Comparison of ENCODE assay signal across 9 cellular contexts in the genomic region with DNA sequence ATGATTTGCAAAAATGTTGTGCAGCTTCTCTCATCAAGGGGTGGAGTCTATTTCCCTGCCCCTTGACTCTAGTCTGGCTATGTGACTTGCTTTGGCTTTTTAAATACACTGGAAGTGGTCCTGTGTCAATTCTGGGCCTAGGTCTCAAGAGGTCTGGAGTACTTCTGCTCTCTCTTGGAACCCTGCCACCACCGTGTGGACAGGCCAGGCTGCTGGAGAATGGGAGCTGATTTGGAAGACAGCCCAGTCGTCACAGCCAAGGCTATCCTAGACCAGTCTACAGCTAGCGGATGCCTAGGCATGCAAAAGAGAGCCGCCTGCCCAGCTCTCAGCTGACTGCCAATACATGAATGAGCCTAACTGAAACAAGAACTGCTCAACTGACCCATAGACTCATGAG. TPM values are rescaled to one million over a fixed set of nuclear protein-coding genes. Genes with fewer than 3 reads are reported as not detected.
DNase-seq lines count a peak whose midpoint lies in the region; ATAC-seq and TF ChIP-seq lines count a peak whose summit lies in the region.
"Had no signal": no experiment of that assay in that cellular context is flagged by ENCODE, and none has a peak within 500 bp of the region (broad histone marks: within the 10 kb centered on the region; RNA-seq: fewer than 3 reads in every experiment).

No MANE protein-coding gene starts in this region.

- no peaks in the 10 kb centered on the region for H3F3A ChIP-seq in SK-N-SH (replicated peaks; ENCODE audit: insufficient read depth)

- POLR2A ChIA-PET in SK-N-SH (lab: Yijun Ruan, JAX) = interaction anchor here (0.6 kb wide), 1 partner anchor 21 kb away, joined by 3 read pairs; no protein-coding TSS in a partner anchor
- POLR2A ChIA-PET in naive thymus-derived CD8-positive, alpha-beta T cell (lab: Charles Lee) = no interaction called here
- POLR2A ChIA-PET in activated CD4-positive, alpha-beta memory T cell treated with anti-CD3 and anti-CD28 coated beads for 36 hours (lab: Charles Lee) = no interaction called here

- H3K4me2 ChIP-seq in SK-N-SH = no peak overlapping the region

- in situ Hi-C loops in G401 (cut with HindIII; ENCODE audit: low sequenced_read_pairs) = loop anchor here (25.0 kb wide), 1 partner anchor 103 kb away; no protein-coding TSS in a partner anchor

- no peak overlapping the region for H3K9ac ChIP-seq in SK-N-SH

- H3K27me3 Mint-ChIP-seq in naive thymus-derived CD8-positive, alpha-beta T cell = no peaks in the 10 kb centered on the region
- no peaks in the 10 kb centered on the region for H3K27me3 Mint-ChIP-seq in activated CD4-positive, alpha-beta memory T cell treated with anti-CD3 and anti-CD28 coated beads for 36 hours
- H3K27me3 Mint-ChIP-seq: stimulated activated naive CD8-positive, alpha-beta T cell treated with anti-CD3 and anti-CD28 coated beads, Interleukin-15, Interleukin-2, amounts not matched to agents 100 ng/mL and 50 ng/mL, for 24 hours had no signal

- peak overlapping the region in 1 of 10 donors; percentile 41 for H3K27ac Mint-ChIP-seq in naive thymus-derived CD8-positive, alpha-beta T cell
- H3K27ac Mint-ChIP-seq in activated CD4-positive, alpha-beta memory T cell treated with anti-CD3 and anti-CD28 coated beads for 36 hours = no peak overlapping the region
- H3K27ac Mint-ChIP-seq: stimulated activated naive CD8-positive, alpha-beta T cell treated with anti-CD3 and anti-CD28 coated beads, Interleukin-15, Interleukin-2, amounts not matched to agents 100 ng/mL and 50 ng/mL, for 24 hours had no signal

- H3K4me3 Mint-ChIP-seq in naive thymus-derived CD8-positive, alpha-beta T cell = no peak overlapping the region
- H3K4me3 Mint-ChIP-seq in activated CD4-positive, alpha-beta memory T cell treated with anti-CD3 and anti-CD28 coated beads for 36 hours = no peak overlapping the region
- H3K4me3 Mint-ChIP-seq: stimulated activated naive CD8-positive, alpha-beta T cell treated with anti-CD3 and anti-CD28 coated beads, Interleukin-15, Interleukin-2, amounts not matched to agents 100 ng/mL and 50 ng/mL, for 24 hours had no signal

- peak in 1 of 2 experiments; percentile 62; a peak in 2 of 4 replicates for TF ChIP-seq EP300 in SK-N-SH (IDR thresholded peaks at IDR 0.05; ENCODE audit: borderline replicate concordance in 1 of 2, low read depth in 1 of 2, low read length in 1 of 2)

- ATAC-seq in naive thymus-derived CD8-positive, alpha-beta T cell = no peak
- no peak for ATAC-seq in GM19397 (IDR thresholded peaks at IDR 0.05; ENCODE audit: unreplicated experiment)

- H3K36me3 Mint-ChIP-seq in naive thymus-derived CD8-positive, alpha-beta T cell = no peaks in the 10 kb centered on the region
- H3K36me3 Mint-ChIP-seq in activated CD4-positive, alpha-beta memory T cell treated with anti-CD3 and anti-CD28 coated beads for 36 hours = no peaks in the 10 kb centered on the region

- H3K36me3 ChIP-seq in SK-N-SH (replicated peaks in 1 of 2; ENCODE audit: control insufficient read depth in 1 of 2, insufficient read depth in 2 of 2, low read length in 1 of 2) = no peaks in the 10 kb centered on the region

- no peaks in the 10 kb centered on the region for H3K9me2 ChIP-seq in SK-N-SH

- no peaks in the 10 kb centered on the region for H3K79me2 ChIP-seq in SK-N-SH (ENCODE audit: insufficient read depth)

- intact Hi-C loops in posterior vena cava (cut with DNase I) = no loop called here
- intact Hi-C loops in activated CD4-positive, alpha-beta memory T cell treated with anti-CD3 and anti-CD28 coated beads for 36 hours (cut with micrococcal nuclease) = loop anchor here (10.0 kb wide), 1 partner anchor 151 kb away; no protein-coding TSS in a partner anchor

- peaks cover 12 to 36% (median 24%) of the 10 kb centered on the region in 4 donors for H3K4me1 Mint-ChIP-seq in naive thymus-derived CD8-positive, alpha-beta T cell
- peaks cover 22% of the 10 kb centered on the region for H3K4me1 Mint-ChIP-seq in activated CD4-positive, alpha-beta memory T cell treated with anti-CD3 and anti-CD28 coated beads for 36 hours (ENCODE audit: low read depth)

- no peaks in the 10 kb centered on the region for H3K27me3 ChIP-seq in SK-N-SH (ENCODE audit: insufficient read depth)

- H4K20me1 ChIP-seq in SK-N-SH (ENCODE audit: insufficient read depth) = no peaks in the 10 kb centered on the region

- peak; percentile 63 for TF ChIP-seq RAD21 in SK-N-SH (IDR thresholded peaks at IDR 0.05; ENCODE audit: low read length)

- 40% methylated on average over 4 of the region's 4 CpGs for WGBS in SK-N-SH (ENCODE audit: low lambda C conversion rate)

- no peaks in the 10 kb centered on the region for H3K9me3 ChIP-seq in SK-N-SH

- H3K27ac ChIP-seq in SK-N-SH (ENCODE audit: low read depth in 2 of 2, low read length in 1 of 2) = peak overlapping the region in 1 of 2 experiments; percentile 7; a peak in 1 of 4 replicates

- no peak overlapping the region for H3K4me3 ChIP-seq in SK-N-SH (ENCODE audit: low read depth in 2 of 2, low read length in 1 of 2)

- no peaks in the 10 kb centered on the region for H3K9me3 Mint-ChIP-seq in naive thymus-derived CD8-positive, alpha-beta T cell
- no peaks in the 10 kb centered on the region for H3K9me3 Mint-ChIP-seq in activated CD4-positive, alpha-beta memory T cell treated with anti-CD3 and anti-CD28 coated beads for 36 hours
- H3K9me3 Mint-ChIP-seq: stimulated activated naive CD8-positive, alpha-beta T cell treated with anti-CD3 and anti-CD28 coated beads, Interleukin-15, Interleukin-2, amounts not matched to agents 100 ng/mL and 50 ng/mL, for 24 hours had no signal

- H2AFZ ChIP-seq in SK-N-SH (ENCODE audit: low read depth) = no peak overlapping the region

- H3K4me1 ChIP-seq in SK-N-SH (ENCODE audit: control insufficient read depth in 1 of 2, insufficient read depth in 2 of 2, low read depth in 1 of 2, low read length in 1 of 2) = peaks cover 0 to 25% of the 10 kb centered on the region in 2 experiments; a peak in 2 of 4 replicates

- CTCF ChIA-PET in SK-N-SH (lab: Yijun Ruan, JAX) = interaction anchor here (0.7 to 4.0 kb wide), 12 partner anchors 15 to 154 kb away, joined by 3 to 32 read pairs (median 4); no protein-coding TSS in a partner anchor
- CTCF ChIA-PET in activated CD4-positive, alpha-beta memory T cell treated with anti-CD3 and anti-CD28 coated beads for 36 hours (lab: Charles Lee) = interaction anchor here (0.6 to 3.2 kb wide), 4 partner anchors 33 to 1175 kb away, joined by 3 to 14 read pairs (median 5); no protein-coding TSS in a partner anchor

- DNase-seq in G401 (ENCODE audit: low spot score) (peak; percentile 94), SK-N-SH (peak; percentile 72), globus pallidus (ENCODE audit: low spot score) (peak; percentile 85), posterior vena cava (ENCODE audit: low spot score) (peak; percentile 87)
- no peak for DNase-seq in stimulated activated CD4-positive, alpha-beta T cell treated with anti-CD3 and anti-CD28 coated beads, Interleukin-1b, Interleukin-23, amount 100 ng/mL, for 48 hours
- no peak for DNase-seq in naive thymus-derived CD8-positive, alpha-beta T cell
- no peak for DNase-seq in activated CD4-positive, alpha-beta memory T cell treated with anti-CD3 and anti-CD28 coated beads for 36 hours

- TF ChIP-seq CTCF in SK-N-SH (IDR thresholded peaks at IDR 0.05) = no peak

TF ChIP-seq in SK-N-SH, 30 proteins besides CTCF, POLR2A, EP300 and RAD21 (continues in another document):
- TF ChIP-seq FOXJ3 (CRISPR knock-in tag; IDR thresholded peaks at IDR 0.05) (no peak), TCF12 (IDR thresholded peaks at IDR 0.05) (peak; percentile 22; the same call in 1 of the 2 replicates), GATA2 (CRISPR knock-in tag; IDR thresholded peaks at IDR 0.05) (no peak), TAF1 (IDR thresholded peaks at IDR 0.05; ENCODE audit: borderline replicate concordance, low read depth, low read length) (no peak), YY1 (IDR thresholded peaks at IDR 0.05; ENCODE audit: low read depth) (no peak), CHD2 (IDR thresholded peaks at IDR 0.05; ENCODE audit: low read length, partially characterized antibody) (peak; percentile 71), ZBTB33 (IDR thresholded peaks at IDR 0.05; ENCODE audit: borderline replicate concordance, low read depth) (no peak), EZH2phosphoT487 (IDR thresholded peaks at IDR 0.05; ENCODE audit: borderline replicate concordance, low read depth) (no peak), RFX5 (IDR thresholded peaks at IDR 0.05; ENCODE audit: low read length) (no peak), GABPA (IDR thresholded peaks at IDR 0.05; ENCODE audit: low read depth) (no peak), MAX (IDR thresholded peaks at IDR 0.05; ENCODE audit: low read depth) (no peak), NFIC (IDR thresholded peaks at IDR 0.05; ENCODE audit: borderline replicate concordance) (no peak; the same call in 1 of the 2 replicates), MEF2A (IDR thresholded peaks at IDR 0.05; ENCODE audit: borderline replicate concordance, low read depth) (no peak), SMC3 (IDR thresholded peaks at IDR 0.05; ENCODE audit: low read depth, low read length) (peak; percentile 36; the same call in 1 of the 2 replicates)

RNA-seq across cellular contexts. Expression of gene CLINT1, which starts 56.7 kb away (rescaled TPM):
- total RNA-seq in G401 (2014; rRNA removed; shearing (Covaris generic)) = 71.3 and 106 TPM in 2 replicates
- 65.4 and 105 TPM in 2 replicates for polyA plus RNA-seq in SK-N-SH (2012; rRNA removed)
- 46.0 and 56.1 TPM in 2 replicates for polyA plus RNA-seq in SK-N-SH (2012; cell fraction: cytosol; rRNA removed)
- 136 and 198 TPM in 2 replicates for polyA plus RNA-seq in SK-N-SH (2012; cell fraction: nucleus; rRNA removed)
- 10 to 100 TPM; 44.0 to 59.4 TPM for total RNA-seq in posterior vena cava
- total RNA-seq in naive thymus-derived CD8-positive, alpha-beta T cell = 10 to 100 TPM; 65.7 to 68.7 TPM
- 10 to 100 TPM; 64.7 to 75.5 (median 65.0) TPM for polyA plus RNA-seq in naive thymus-derived CD8-positive, alpha-beta T cell
- total RNA-seq in activated CD4-positive, alpha-beta memory T cell treated with anti-CD3 and anti-CD28 coated beads for 36 hours = 10 to 100 TPM; 48.7 to 49.4 TPM

Comparison
In these comparisons a context has a peak if more than half of its experiments do, and no peak if none do; other contexts are left out.
1. DNase-seq: peak in G401 (single experiment), SK-N-SH (single experiment), globus pallidus (single experiment) and posterior vena cava (single experiment); none in stimulated activated CD4-positive, alpha-beta T cell treated with anti-CD3 and anti-CD28 coated beads, Interleukin-1b, Interleukin-23, amount 100 ng/mL, for 48 hours (single experiment), naive thymus-derived CD8-positive, alpha-beta T cell (0 of 10) and activated CD4-positive, alpha-beta memory T cell treated with anti-CD3 and anti-CD28 coated beads for 36 hours (single experiment).